23 cellular contexts compared by ENCODE assay signal in genomic region chr11:34936945-34937344, GRCh38.
"Had no signal": no experiment of that assay in that cellular context is flagged by ENCODE, and none has a peak within 500 bp of the region (broad histone marks: within the 10 kb centered on the region; RNA-seq: fewer than 3 reads in every experiment).

No MANE protein-coding gene starts in this region.

- H3K4me1 Mint-ChIP-seq: WTC11 had no signal

- FAIRE-seq: colon had no signal

- H3K36me3 ChIP-seq: brain microvascular endothelial cell had no signal

- H3K4me3 ChIP-seq: adrenal gland, ascending aorta, left ventricle myocardium inferior, sigmoid colon, smooth muscle cell, upper lobe of right lung had no signal

- H3K4me2 ChIP-seq: smooth muscle cell had no signal

- H3K27me3 Mint-ChIP-seq: natural killer cell treated with Interleukin-12 subunit alpha and Interleukin-12 subunit beta and Interleukin-15 and Interleukin-18, amount 100 ng/mL, for 72 hours; progenitor cell of endocrine pancreas; stimulated activated naive B cell treated with anti-CD40 and anti-IgM and Interleukin-4, amounts not matched to agents 10 μg/mL and 1 μg/mL and 100 μg/mL, for 72 hours had no signal

- H3K4me1 ChIP-seq: ascending aorta, upper lobe of right lung had no signal

- H3K4me3 Mint-ChIP-seq: activated T-helper 1 cell treated with anti-CD3 and anti-CD28 coated beads, Interleukin-12 subunit alpha, Interleukin-12 subunit beta, Interleukin-2, Interleukin-4 antibody, amounts not matched to agents 30 ng/mL and 10 ng/mL and 1 ng/mL, durations not matched to agents 14 hours and 24 hours and 36 hours; natural killer cell treated with Interleukin-12 subunit alpha and Interleukin-12 subunit beta and Interleukin-15 and Interleukin-18, amount 100 ng/mL, for 72 hours; stimulated activated naive B cell treated with anti-CD40 and anti-IgM and Interleukin-4, amounts not matched to agents 10 μg/mL and 1 μg/mL and 100 μg/mL, for 72 hours; WTC11 had no signal

- H3K27me3 ChIP-seq: adrenal gland, ascending aorta, brain microvascular endothelial cell, sigmoid colon, upper lobe of right lung had no signal

- DNase-seq: activated CD4-positive, alpha-beta T cell treated with anti-CD3 and anti-CD28 coated beads, Interleukin-2, amount 50 U/mL, for 48 hours; activated gamma-delta T cell; activated naive CD4-positive, alpha-beta T cell treated with anti-CD3 and anti-CD28 coated beads, Interleukin-2, amount 50 U/mL, for 16 hours; adrenal gland; brain microvascular endothelial cell; caudate nucleus; effector memory CD4-positive, alpha-beta T cell; foreskin melanocyte; hippocampal formation; left ventricle myocardium inferior; mammary epithelial cell; retina; sigmoid colon; stimulated activated CD4-positive, alpha-beta T cell treated with anti-CD3 and anti-CD28 coated beads, Interleukin-15, amount 100 ng/mL, for 24 hours; stimulated activated naive B cell treated with anti-CD40 and anti-IgM and Interleukin-4, amounts not matched to agents 10 μg/mL and 1 μg/mL and 100 μg/mL, for 72 hours; upper lobe of right lung had no signal

- H3K27ac Mint-ChIP-seq: activated T-helper 1 cell treated with anti-CD3 and anti-CD28 coated beads, Interleukin-12 subunit alpha, Interleukin-12 subunit beta, Interleukin-2, Interleukin-4 antibody, amounts not matched to agents 30 ng/mL and 10 ng/mL and 1 ng/mL, durations not matched to agents 14 hours and 24 hours and 36 hours; natural killer cell treated with Interleukin-12 subunit alpha and Interleukin-12 subunit beta and Interleukin-15 and Interleukin-18, amount 100 ng/mL, for 72 hours; stimulated activated naive B cell treated with anti-CD40 and anti-IgM and Interleukin-4, amounts not matched to agents 10 μg/mL and 1 μg/mL and 100 μg/mL, for 72 hours; WTC11 had no signal

- ATAC-seq: natural killer cell treated with Interleukin-12 subunit alpha and Interleukin-12 subunit beta and Interleukin-15 and Interleukin-18, amount 100 ng/mL, for 72 hours; stimulated activated naive B cell treated with anti-CD40 and anti-IgM and Interleukin-4, amounts not matched to agents 10 μg/mL and 1 μg/mL and 100 μg/mL, for 72 hours; upper lobe of right lung; WTC11 had no signal

- H3K9me3 Mint-ChIP-seq: activated T-helper 1 cell treated with anti-CD3 and anti-CD28 coated beads, Interleukin-12 subunit alpha, Interleukin-12 subunit beta, Interleukin-2, Interleukin-4 antibody, amounts not matched to agents 30 ng/mL and 10 ng/mL and 1 ng/mL, durations not matched to agents 14 hours and 24 hours and 36 hours; natural killer cell treated with Interleukin-12 subunit alpha and Interleukin-12 subunit beta and Interleukin-15 and Interleukin-18, amount 100 ng/mL, for 72 hours; stimulated activated naive B cell treated with anti-CD40 and anti-IgM and Interleukin-4, amounts not matched to agents 10 μg/mL and 1 μg/mL and 100 μg/mL, for 72 hours; WTC11 had no signal

- H3K9me3 ChIP-seq: adrenal gland, ascending aorta, left ventricle myocardium inferior, sigmoid colon, upper lobe of right lung had no signal

- H3K27ac ChIP-seq: adrenal gland, ascending aorta, brain microvascular endothelial cell, left ventricle myocardium inferior, upper lobe of right lung had no signal
